In genomic region chr9:37963936-37964739, GRCh38 we compare ENCODE assay signal across 10 cellular contexts.
DNase-seq lines count a peak whose midpoint lies in the region; ATAC-seq and TF ChIP-seq lines count a peak whose summit lies in the region.
"Had no signal": no experiment of that assay in that cellular context is flagged by ENCODE, and none has a peak within 500 bp of the region (broad histone marks: within the 10 kb centered on the region; RNA-seq: fewer than 3 reads in every experiment).

No MANE protein-coding gene starts in this region.

- peak overlapping the region; percentile 46 for H3K4me3 Mint-ChIP-seq in activated naive CD8-positive, alpha-beta T cell
- H3K4me3 Mint-ChIP-seq in activated naive CD8-positive, alpha-beta T cell treated with anti-CD3 and anti-CD28 coated beads for 36 hours: no peak overlapping the region
- no peak overlapping the region for H3K4me3 Mint-ChIP-seq in activated T-helper 2 cell treated with anti-CD3 and anti-CD28 coated beads, Interferon-gamma antibody, Interleukin-2, Interleukin-4, amounts not matched to agents 10 μg/mL and 5 μg/mL and 100 μg/mL, durations not matched to agents 14 hours and 24 hours and 36 hours (ENCODE audit: low read depth)
- no peak overlapping the region for H3K4me3 Mint-ChIP-seq in T-helper 2 cell treated with Interferon-gamma antibody and Interleukin-4, amounts not matched to agents 5 μg/mL and 100 μg/mL, for 36 hours
- H3K4me3 Mint-ChIP-seq: T-helper 1 cell treated with Interleukin-12 subunit alpha and Interleukin-12 subunit beta and Interleukin-4 antibody, amounts not matched to agents 30 μg/mL and 1 μg/mL, for 36 hours had no signal

- peak overlapping the region; percentile 50 for H3K27ac Mint-ChIP-seq in activated naive CD8-positive, alpha-beta T cell
- no peak overlapping the region for H3K27ac Mint-ChIP-seq in activated naive CD8-positive, alpha-beta T cell treated with anti-CD3 and anti-CD28 coated beads for 36 hours
- H3K27ac Mint-ChIP-seq in activated T-helper 2 cell treated with anti-CD3 and anti-CD28 coated beads, Interferon-gamma antibody, Interleukin-2, Interleukin-4, amounts not matched to agents 10 μg/mL and 5 μg/mL and 100 μg/mL, durations not matched to agents 14 hours and 24 hours and 36 hours: peak overlapping the region; percentile 67
- no peak overlapping the region for H3K27ac Mint-ChIP-seq in T-helper 2 cell treated with Interferon-gamma antibody and Interleukin-4, amounts not matched to agents 5 μg/mL and 100 μg/mL, for 36 hours
- H3K27ac Mint-ChIP-seq: T-helper 1 cell treated with Interleukin-12 subunit alpha and Interleukin-12 subunit beta and Interleukin-4 antibody, amounts not matched to agents 30 μg/mL and 1 μg/mL, for 36 hours had no signal

- no peaks in the 10 kb centered on the region for H3K27me3 ChIP-seq in left ventricle myocardium inferior (ENCODE audit: low read depth)

- DNase-seq in activated naive CD8-positive, alpha-beta T cell treated with anti-CD3 and anti-CD28 coated beads for 36 hours: no peak
- DNase-seq in activated T-helper 2 cell treated with anti-CD3 and anti-CD28 coated beads, Interferon-gamma antibody, Interleukin-2, Interleukin-4, amounts not matched to agents 10 μg/mL and 5 μg/mL and 100 μg/mL, durations not matched to agents 14 hours and 24 hours and 36 hours (ENCODE audit: low spot score): no peak
- no peak for DNase-seq in left ventricle myocardium inferior
- no peak for DNase-seq in stimulated activated naive CD8-positive, alpha-beta T cell treated with anti-CD3 and anti-CD28 coated beads, Interleukin-15, Interleukin-2, amounts not matched to agents 100 U/mL and 50 U/mL, for 24 hours
- no peak for DNase-seq in T-helper 2 cell treated with Interferon-gamma antibody and Interleukin-4, amounts not matched to agents 5 μg/mL and 100 μg/mL, for 36 hours (ENCODE audit: low spot score)
- DNase-seq in activated CD4-positive, alpha-beta T cell treated with anti-CD3 and anti-CD28 coated beads for 4 hours: no peak
- DNase-seq: DND-41 had no signal

- peak overlapping the region; percentile 19 for H3K27ac ChIP-seq in left ventricle myocardium inferior (replicated peaks)

- TF ChIP-seq CTCF in left ventricle myocardium inferior (IDR thresholded peaks at IDR 0.05; ENCODE audit: borderline replicate concordance): no peak

- H3K4me1 Mint-ChIP-seq in activated naive CD8-positive, alpha-beta T cell (ENCODE audit: low read depth): peaks cover 20% of the 10 kb centered on the region
- H3K4me1 Mint-ChIP-seq in activated naive CD8-positive, alpha-beta T cell treated with anti-CD3 and anti-CD28 coated beads for 36 hours: peaks cover 24% of the 10 kb centered on the region
- peaks cover 39% of the 10 kb centered on the region for H3K4me1 Mint-ChIP-seq in activated T-helper 2 cell treated with anti-CD3 and anti-CD28 coated beads, Interferon-gamma antibody, Interleukin-2, Interleukin-4, amounts not matched to agents 10 μg/mL and 5 μg/mL and 100 μg/mL, durations not matched to agents 14 hours and 24 hours and 36 hours (ENCODE audit: low read depth)
- peaks cover 31% of the 10 kb centered on the region for H3K4me1 Mint-ChIP-seq in T-helper 2 cell treated with Interferon-gamma antibody and Interleukin-4, amounts not matched to agents 5 μg/mL and 100 μg/mL, for 36 hours (ENCODE audit: low read depth)

- no peaks in the 10 kb centered on the region for H3K36me3 Mint-ChIP-seq in activated naive CD8-positive, alpha-beta T cell
- no peaks in the 10 kb centered on the region for H3K36me3 Mint-ChIP-seq in activated naive CD8-positive, alpha-beta T cell treated with anti-CD3 and anti-CD28 coated beads for 36 hours
- no peaks in the 10 kb centered on the region for H3K36me3 Mint-ChIP-seq in activated T-helper 2 cell treated with anti-CD3 and anti-CD28 coated beads, Interferon-gamma antibody, Interleukin-2, Interleukin-4, amounts not matched to agents 10 μg/mL and 5 μg/mL and 100 μg/mL, durations not matched to agents 14 hours and 24 hours and 36 hours (ENCODE audit: low read depth)
- no peaks in the 10 kb centered on the region for H3K36me3 Mint-ChIP-seq in T-helper 2 cell treated with Interferon-gamma antibody and Interleukin-4, amounts not matched to agents 5 μg/mL and 100 μg/mL, for 36 hours (ENCODE audit: low read depth)

- no peaks in the 10 kb centered on the region for H3K9me3 Mint-ChIP-seq in activated naive CD8-positive, alpha-beta T cell (ENCODE audit: low read depth)
- no peaks in the 10 kb centered on the region for H3K9me3 Mint-ChIP-seq in activated naive CD8-positive, alpha-beta T cell treated with anti-CD3 and anti-CD28 coated beads for 36 hours
- no peaks in the 10 kb centered on the region for H3K9me3 Mint-ChIP-seq in activated T-helper 2 cell treated with anti-CD3 and anti-CD28 coated beads, Interferon-gamma antibody, Interleukin-2, Interleukin-4, amounts not matched to agents 10 μg/mL and 5 μg/mL and 100 μg/mL, durations not matched to agents 14 hours and 24 hours and 36 hours
- no peaks in the 10 kb centered on the region for H3K9me3 Mint-ChIP-seq in T-helper 2 cell treated with Interferon-gamma antibody and Interleukin-4, amounts not matched to agents 5 μg/mL and 100 μg/mL, for 36 hours
- H3K9me3 Mint-ChIP-seq: T-helper 1 cell treated with Interleukin-12 subunit alpha and Interleukin-12 subunit beta and Interleukin-4 antibody, amounts not matched to agents 30 μg/mL and 1 μg/mL, for 36 hours had no signal

- H3K4me3 ChIP-seq in left ventricle myocardium inferior: no peak overlapping the region

- peak; percentile 59 for ATAC-seq in stimulated activated naive CD8-positive, alpha-beta T cell treated with anti-CD3 and anti-CD28 coated beads, Interleukin-15, Interleukin-2, amounts not matched to agents 100 U/mL and 50 U/mL, for 24 hours
- ATAC-seq in HG02840 (IDR thresholded peaks at IDR 0.05; ENCODE audit: low FRiP score, unreplicated experiment): no peak

- no peaks in the 10 kb centered on the region for H3K36me3 ChIP-seq in left ventricle myocardium inferior

- no peaks in the 10 kb centered on the region for H3K27me3 Mint-ChIP-seq in activated naive CD8-positive, alpha-beta T cell
- H3K27me3 Mint-ChIP-seq in activated naive CD8-positive, alpha-beta T cell treated with anti-CD3 and anti-CD28 coated beads for 36 hours: no peaks in the 10 kb centered on the region
- no peaks in the 10 kb centered on the region for H3K27me3 Mint-ChIP-seq in activated T-helper 2 cell treated with anti-CD3 and anti-CD28 coated beads, Interferon-gamma antibody, Interleukin-2, Interleukin-4, amounts not matched to agents 10 μg/mL and 5 μg/mL and 100 μg/mL, durations not matched to agents 14 hours and 24 hours and 36 hours (ENCODE audit: low read depth)
- H3K27me3 Mint-ChIP-seq in T-helper 2 cell treated with Interferon-gamma antibody and Interleukin-4, amounts not matched to agents 5 μg/mL and 100 μg/mL, for 36 hours (ENCODE audit: low read depth): no peaks in the 10 kb centered on the region

- H3K9me3 ChIP-seq in left ventricle myocardium inferior (replicated peaks): no peaks in the 10 kb centered on the region

- intact Hi-C loops in activated T-helper 2 cell treated with anti-CD3 and anti-CD28 coated beads, Interferon-gamma antibody, Interleukin-2, Interleukin-4, amounts not matched to agents 10 μg/mL and 5 μg/mL and 100 μg/mL, durations not matched to agents 14 hours and 24 hours and 36 hours (cut with micrococcal nuclease): no loop called here
- intact Hi-C loops in left ventricle myocardium inferior (cut with micrococcal nuclease): no loop called here

- peaks cover 37% of the 10 kb centered on the region for H3K4me1 ChIP-seq in left ventricle myocardium inferior

Comparison
In these comparisons a context has a peak if more than half of its experiments do, and no peak if none do; other contexts are left out.
1. H3K27ac Mint-ChIP-seq: peak in activated naive CD8-positive, alpha-beta T cell (single experiment) and activated T-helper 2 cell treated with anti-CD3 and anti-CD28 coated beads, Interferon-gamma antibody, Interleukin-2, Interleukin-4, amounts not matched to agents 10 μg/mL and 5 μg/mL and 100 μg/mL, durations not matched to agents 14 hours and 24 hours and 36 hours (single experiment); none in activated naive CD8-positive, alpha-beta T cell treated with anti-CD3 and anti-CD28 coated beads for 36 hours (single experiment) and T-helper 2 cell treated with Interferon-gamma antibody and Interleukin-4, amounts not matched to agents 5 μg/mL and 100 μg/mL, for 36 hours (single experiment).